ENCODE assay signal across 17 cellular contexts in genomic region chr7:80783177-80783687, GRCh38.
DNase-seq lines count a peak whose midpoint lies in the region; ATAC-seq and TF ChIP-seq lines count a peak whose summit lies in the region.
"Had no signal": no experiment of that assay in that cellular context is flagged by ENCODE, and none has a peak within 500 bp of the region (broad histone marks: within the 10 kb centered on the region; RNA-seq: fewer than 3 reads in every experiment).

No MANE protein-coding gene starts in this region.

- intact Hi-C loops in MCF 10A (cut with micrococcal nuclease): loop anchor here (5.0 kb wide), 1 partner anchor 664 kb away; no protein-coding TSS in a partner anchor
- intact Hi-C loops in breast epithelium (cut with DNase I; ENCODE audit: low total_unique reads): no loop called here

- CTCF ChIA-PET in MCF 10A (lab: Yijun Ruan, JAX): interaction anchor here (0.7 to 1.5 kb wide), 3 partner anchors 13 to 675 kb away, joined by 3 read pairs; no protein-coding TSS in a partner anchor

- DNase-seq in MCF 10A (ENCODE audit: unreplicated experiment) (no peak), breast epithelium (ENCODE audit: low spot score in 2 of 2) (no peak), osteocyte (ENCODE audit: extremely low spot score, unreplicated experiment) (no peak), cerebellum (ENCODE audit: low spot score) (no peak), globus pallidus (ENCODE audit: low spot score) (no peak), NCI-H1930 (lab: John Stamatoyannopoulos, UW) (no peak), NCI-H526 (lab: John Stamatoyannopoulos, UW) (no peak)
- DNase-seq: activated naive CD8-positive, alpha-beta T cell treated with anti-CD3 and anti-CD28 coated beads, Interleukin-2, amount 50 U/mL, for 24 hours; Calu3; central memory CD4-positive, alpha-beta T cell; effector memory CD4-positive, alpha-beta T cell; NCI-H1048; PC-9; stimulated activated CD4-positive, alpha-beta T cell treated with anti-CD3 and anti-CD28 coated beads, Interleukin-2, amount 100 ng/mL, for 48 hours had no signal

- TF ChIP-seq CTCF in MCF 10A (IDR thresholded peaks at IDR 0.05; ENCODE audit: unreplicated experiment) (no peak), breast epithelium (IDR thresholded peaks at IDR 0.05) (no peak), gastroesophageal sphincter (IDR thresholded peaks at IDR 0.05) (no peak), osteocyte (IDR thresholded peaks at IDR 0.05) (no peak)

- no peak for TF ChIP-seq EP300 in gastroesophageal sphincter (IDR thresholded peaks at IDR 0.05)

- no TSS peak for BruUV-seq in MCF 10A (replicated peaks; lab: Mats Ljungman, UMichigan)

- H3K27ac ChIP-seq in breast epithelium (peak overlapping the region in 1 of 2 donors; percentile 5), gastroesophageal sphincter (peak overlapping the region; percentile 50 to 73 (median 70))
- H3K27ac ChIP-seq: 22Rv1, PC-9 had no signal

- H3K4me1 Mint-ChIP-seq in MCF 10A (ENCODE audit: insufficient read depth, unreplicated experiment) (peaks cover 55% of the 10 kb centered on the region), osteocyte (ENCODE audit: unreplicated experiment) (peaks cover 55% of the 10 kb centered on the region)
- H3K4me1 Mint-ChIP-seq: activated naive CD8-positive, alpha-beta T cell treated with anti-CD3 and anti-CD28 coated beads, Interleukin-2, amount 50 U/mL, for 24 hours; memory B cell had no signal

- H3K27me3 ChIP-seq in breast epithelium: no peaks in the 10 kb centered on the region
- no peaks in the 10 kb centered on the region for H3K27me3 ChIP-seq in gastroesophageal sphincter

- H3K9me3 Mint-ChIP-seq in MCF 10A (ENCODE audit: unreplicated experiment): no peaks in the 10 kb centered on the region
- H3K9me3 Mint-ChIP-seq in osteocyte (ENCODE audit: unreplicated experiment): no peaks in the 10 kb centered on the region
- H3K9me3 Mint-ChIP-seq: activated naive CD8-positive, alpha-beta T cell treated with anti-CD3 and anti-CD28 coated beads, Interleukin-2, amount 50 U/mL, for 24 hours had no signal

- no peak overlapping the region for H3K4me3 Mint-ChIP-seq in MCF 10A (ENCODE audit: unreplicated experiment)
- no peak overlapping the region for H3K4me3 Mint-ChIP-seq in osteocyte (ENCODE audit: unreplicated experiment)
- H3K4me3 Mint-ChIP-seq: activated naive CD8-positive, alpha-beta T cell treated with anti-CD3 and anti-CD28 coated beads, Interleukin-2, amount 50 U/mL, for 24 hours; memory B cell had no signal

- H3K36me3 Mint-ChIP-seq in MCF 10A (ENCODE audit: insufficient read depth, unreplicated experiment): peaks cover 56% of the 10 kb centered on the region
- H3K36me3 Mint-ChIP-seq in osteocyte (ENCODE audit: unreplicated experiment): peaks cover 19% of the 10 kb centered on the region
- H3K36me3 Mint-ChIP-seq: memory B cell had no signal

- ATAC-seq in gastroesophageal sphincter: no peak
- ATAC-seq: activated naive CD8-positive, alpha-beta T cell treated with anti-CD3 and anti-CD28 coated beads, Interleukin-2, amount 50 U/mL, for 24 hours had no signal

- TF ChIP-seq POLR2A in breast epithelium (IDR thresholded peaks at IDR 0.05) (no peak), gastroesophageal sphincter (IDR thresholded peaks at IDR 0.05) (no peak)

- H3K27ac Mint-ChIP-seq in MCF 10A (ENCODE audit: low read depth, unreplicated experiment) (peak overlapping the region; percentile 92), osteocyte (ENCODE audit: unreplicated experiment) (peak overlapping the region; percentile 71)
- H3K27ac Mint-ChIP-seq: activated naive CD8-positive, alpha-beta T cell treated with anti-CD3 and anti-CD28 coated beads, Interleukin-2, amount 50 U/mL, for 24 hours; memory B cell had no signal

- H3K4me1 ChIP-seq in breast epithelium: no peaks in the 10 kb centered on the region
- peaks cover 25 to 74% (median 26%) of the 10 kb centered on the region in 3 donors for H3K4me1 ChIP-seq in gastroesophageal sphincter

- 52 to 54% methylated on average over 4 to 5 of the region's 6 CpGs for WGBS in gastroesophageal sphincter (ENCODE audit: low coverage in 1 of 2), 2 donors

- H3K4me3 ChIP-seq in breast epithelium (no peak overlapping the region), gastroesophageal sphincter (no peak overlapping the region)
- H3K4me3 ChIP-seq: PC-9 had no signal

- H3K9me3 ChIP-seq in breast epithelium: no peaks in the 10 kb centered on the region
- H3K9me3 ChIP-seq in gastroesophageal sphincter: no peaks in the 10 kb centered on the region

- H3K27me3 Mint-ChIP-seq in MCF 10A (ENCODE audit: insufficient read depth, unreplicated experiment): no peaks in the 10 kb centered on the region
- H3K27me3 Mint-ChIP-seq in osteocyte (ENCODE audit: unreplicated experiment): peaks cover 2% of the 10 kb centered on the region
- H3K27me3 Mint-ChIP-seq: activated naive CD8-positive, alpha-beta T cell treated with anti-CD3 and anti-CD28 coated beads, Interleukin-2, amount 50 U/mL, for 24 hours; memory B cell had no signal

- H3K36me3 ChIP-seq in breast epithelium: no peaks in the 10 kb centered on the region
- no peaks in the 10 kb centered on the region for H3K36me3 ChIP-seq in gastroesophageal sphincter

- POLR2A ChIA-PET in MCF 10A (lab: Yijun Ruan, JAX): interaction anchor here (0.6 to 1.2 kb wide), 3 partner anchors 15 to 261 kb away, joined by 3 to 4 read pairs (median 4); partner anchors contain the start of gene SEMA3C
